23 cellular contexts compared by ENCODE assay signal in genomic region chr2:46002947-46003346, GRCh38.
"Had no signal": no experiment of that assay in that cellular context is flagged by ENCODE, and none has a peak within 500 bp of the region (broad histone marks: within the 10 kb centered on the region; RNA-seq: fewer than 3 reads in every experiment).

No MANE protein-coding gene starts in this region.

- H3K36me3 ChIP-seq: colonic mucosa, ovary had no signal

- FAIRE-seq: TTC549 had no signal

- H3K4me3 ChIP-seq: body of pancreas, colonic mucosa, ovary, psoas muscle, SK-N-MC had no signal

- DNase-seq: activated B cell treated with CpG ODN at 0.5 μM for 24 hours; activated CD4-positive, alpha-beta T cell treated with anti-CD3 and anti-CD28 coated beads for 4 hours; activated CD8-positive, alpha-beta T cell treated with anti-CD3 and anti-CD28 coated beads for 36 hours; activated naive CD4-positive, alpha-beta T cell treated with anti-CD3 and anti-CD28 coated beads for 36 hours; activated T-cell treated with anti-CD3 and anti-CD28 coated beads, Interleukin-2, amount 50 U/mL, for 24 hours; caudate nucleus; colonic mucosa; endodermal cell; foreskin melanocyte; kidney glomerular epithelial cell; mesendoderm; naive thymus-derived CD4-positive, alpha-beta T cell; psoas muscle; stimulated activated CD4-positive, alpha-beta T cell treated with anti-CD3 and anti-CD28 coated beads, Interleukin-4, amount 100 ng/mL, for 4 hours; stimulated activated naive B cell treated with anti-CD40 and anti-IgM and Interleukin-4, amounts not matched to agents 10 μg/mL and 1 μg/mL and 100 μg/mL, for 72 hours; substantia nigra had no signal

- H3K9me3 ChIP-seq: body of pancreas, colonic mucosa, ovary, psoas muscle had no signal

- H3K27ac ChIP-seq: epithelial cell of prostate, psoas muscle, SK-N-MC had no signal

- H3K27me3 ChIP-seq: body of pancreas, colonic mucosa, ovary had no signal

- H3K27ac Mint-ChIP-seq: activated B cell treated with CpG ODN at 0.5 μM for 24 hours; activated CD8-positive, alpha-beta T cell treated with anti-CD3 and anti-CD28 coated beads for 36 hours; activated naive CD4-positive, alpha-beta T cell treated with anti-CD3 and anti-CD28 coated beads for 36 hours; activated T-cell treated with anti-CD3 and anti-CD28 coated beads, Interleukin-2, amount 50 U/mL, for 24 hours; activated T-helper 2 cell treated with anti-CD3 and anti-CD28 coated beads, Interferon-gamma antibody, Interleukin-2, Interleukin-4, amounts not matched to agents 10 μg/mL and 5 μg/mL and 100 μg/mL, durations not matched to agents 14 hours and 24 hours and 36 hours; endodermal cell; naive thymus-derived CD4-positive, alpha-beta T cell; stimulated activated naive B cell treated with anti-CD40 and anti-IgM and Interleukin-4, amounts not matched to agents 10 μg/mL and 1 μg/mL and 100 μg/mL, for 72 hours had no signal

- H3K4me1 Mint-ChIP-seq: activated B cell treated with CpG ODN at 0.5 μM for 24 hours; stimulated activated naive B cell treated with anti-CD40 and anti-IgM and Interleukin-4, amounts not matched to agents 10 μg/mL and 1 μg/mL and 100 μg/mL, for 72 hours had no signal

- H3K4me3 Mint-ChIP-seq: activated B cell treated with CpG ODN at 0.5 μM for 24 hours; activated CD8-positive, alpha-beta T cell treated with anti-CD3 and anti-CD28 coated beads for 36 hours; activated naive CD4-positive, alpha-beta T cell treated with anti-CD3 and anti-CD28 coated beads for 36 hours; activated T-cell treated with anti-CD3 and anti-CD28 coated beads, Interleukin-2, amount 50 U/mL, for 24 hours; endodermal cell; naive thymus-derived CD4-positive, alpha-beta T cell; stimulated activated naive B cell treated with anti-CD40 and anti-IgM and Interleukin-4, amounts not matched to agents 10 μg/mL and 1 μg/mL and 100 μg/mL, for 72 hours; type B pancreatic cell had no signal

- H3K4me1 ChIP-seq: colonic mucosa, psoas muscle had no signal

- ATAC-seq: activated CD8-positive, alpha-beta T cell treated with anti-CD3 and anti-CD28 coated beads for 36 hours; naive thymus-derived CD4-positive, alpha-beta T cell; psoas muscle; stimulated activated naive B cell treated with anti-CD40 and anti-IgM and Interleukin-4, amounts not matched to agents 10 μg/mL and 1 μg/mL and 100 μg/mL, for 72 hours had no signal

- H3K27me3 Mint-ChIP-seq: activated B cell treated with CpG ODN at 0.5 μM for 24 hours; activated CD8-positive, alpha-beta T cell treated with anti-CD3 and anti-CD28 coated beads for 36 hours; activated T-cell treated with anti-CD3 and anti-CD28 coated beads, Interleukin-2, amount 50 U/mL, for 24 hours; stimulated activated naive B cell treated with anti-CD40 and anti-IgM and Interleukin-4, amounts not matched to agents 10 μg/mL and 1 μg/mL and 100 μg/mL, for 72 hours; type B pancreatic cell had no signal

- H3K9me3 Mint-ChIP-seq: activated B cell treated with CpG ODN at 0.5 μM for 24 hours; activated CD8-positive, alpha-beta T cell treated with anti-CD3 and anti-CD28 coated beads for 36 hours; activated naive CD4-positive, alpha-beta T cell treated with anti-CD3 and anti-CD28 coated beads for 36 hours; activated T-cell treated with anti-CD3 and anti-CD28 coated beads, Interleukin-2, amount 50 U/mL, for 24 hours; activated T-helper 2 cell treated with anti-CD3 and anti-CD28 coated beads, Interferon-gamma antibody, Interleukin-2, Interleukin-4, amounts not matched to agents 10 μg/mL and 5 μg/mL and 100 μg/mL, durations not matched to agents 14 hours and 24 hours and 36 hours; naive thymus-derived CD4-positive, alpha-beta T cell; stimulated activated naive B cell treated with anti-CD40 and anti-IgM and Interleukin-4, amounts not matched to agents 10 μg/mL and 1 μg/mL and 100 μg/mL, for 72 hours had no signal
